ENCODE assay signal across 7 cellular contexts in genomic region chr16:30924797-30925645, GRCh38. TPM values are rescaled to one million over a fixed set of nuclear protein-coding genes. Genes with fewer than 3 reads are reported as not detected.
DNase-seq lines count a peak whose midpoint lies in the region; ATAC-seq and TF ChIP-seq lines count a peak whose summit lies in the region.
"Had no signal": no experiment of that assay in that cellular context is flagged by ENCODE, and none has a peak within 500 bp of the region (broad histone marks: within the 10 kb centered on the region; RNA-seq: fewer than 3 reads in every experiment).

No MANE protein-coding gene starts in this region.

- no peak for TF ChIP-seq EP300 in gastroesophageal sphincter (IDR thresholded peaks at IDR 0.05)

- TF ChIP-seq CTCF in right atrium auricular region (IDR thresholded peaks at IDR 0.05) (no peak), gastroesophageal sphincter (IDR thresholded peaks at IDR 0.05) (no peak), uterus (IDR thresholded peaks at IDR 0.05) (no peak)

- no peak for ATAC-seq in left cardiac atrium
- ATAC-seq in gastroesophageal sphincter: no peak
- no peak for ATAC-seq in HG02623 (IDR thresholded peaks at IDR 0.05; ENCODE audit: unreplicated experiment)

- no peak for DNase-seq in right atrium auricular region (ENCODE audit: low spot score)
- DNase-seq in left cardiac atrium: no peak
- no peak for DNase-seq in uterus
- no peak for DNase-seq in NCI-H1105 (lab: John Stamatoyannopoulos, UW)

- peaks cover 0 to 32% of the 10 kb centered on the region in 2 donors for H3K4me1 ChIP-seq in right atrium auricular region
- peaks cover 0 to 47% (median 12%) of the 10 kb centered on the region in 3 donors for H3K4me1 ChIP-seq in gastroesophageal sphincter
- peaks cover 0 to 8% of the 10 kb centered on the region in 2 donors for H3K4me1 ChIP-seq in uterus

- H3K27ac ChIP-seq in right atrium auricular region (peak overlapping the region; percentile 94 to 96), gastroesophageal sphincter (peak overlapping the region in 3 of 4 donors; percentile 89 to 99 (median 96)), uterus (peak overlapping the region; percentile 91 to 97)
- H3K27ac ChIP-seq: KMS-11 had no signal

- H3K9me3 ChIP-seq in right atrium auricular region (no peaks in the 10 kb centered on the region), gastroesophageal sphincter (no peaks in the 10 kb centered on the region), uterus (no peaks in the 10 kb centered on the region)

- H3K36me3 ChIP-seq in right atrium auricular region: no peaks in the 10 kb centered on the region
- peaks cover 0 to 40% of the 10 kb centered on the region in 2 donors for H3K36me3 ChIP-seq in gastroesophageal sphincter
- H3K36me3 ChIP-seq in uterus: no peaks in the 10 kb centered on the region

- H3K27me3 ChIP-seq in right atrium auricular region (no peaks in the 10 kb centered on the region), gastroesophageal sphincter (no peaks in the 10 kb centered on the region), uterus (no peaks in the 10 kb centered on the region)

- WGBS in gastroesophageal sphincter (ENCODE audit: low coverage in 1 of 2), 2 donors: 57 to 58% methylated on average over 4 to 9 of the region's 12 CpGs

- TF ChIP-seq POLR2A in gastroesophageal sphincter (IDR thresholded peaks at IDR 0.05) (no peak), uterus (IDR thresholded peaks at IDR 0.05) (no peak)

- intact Hi-C loops in left cardiac atrium (cut with DNase I): no loop called here
- intact Hi-C loops in uterus (cut with DNase I; ENCODE audit: low total_unique reads): no loop called here

- peak overlapping the region; percentile 85 to 86 for H3K4me3 ChIP-seq in right atrium auricular region
- peak overlapping the region in 1 of 2 donors; percentile 83 for H3K4me3 ChIP-seq in gastroesophageal sphincter
- peak overlapping the region; percentile 66 to 90 for H3K4me3 ChIP-seq in uterus

RNA-seq across cellular contexts. Expression of gene FBXL19, which starts 1.6 kb away (rescaled TPM):
- 1 to 10 TPM; 5.7 to 7.9 TPM for total RNA-seq in right atrium auricular region
- 10 to 100 TPM in 1 of 2 donors, 1 to 10 TPM in 1; 6.4 to 10.1 TPM for total RNA-seq in left cardiac atrium
- total RNA-seq in gastroesophageal sphincter: 10 to 100 TPM in 3 of 4 donors, 1 to 10 TPM in 1; 10.0 to 23.5 (median 11.9) TPM
- 10 to 100 TPM in 3 of 4 donors, 1 to 10 TPM in 1; 3.8 to 25.4 (median 19.0) TPM for total RNA-seq in uterus

RNA-seq across cellular contexts. Expression of gene ORAI3, which starts 23.8 kb away (rescaled TPM):
- total RNA-seq in right atrium auricular region (10 to 100 TPM; 22.4 to 23.0 TPM), left cardiac atrium (10 to 100 TPM in 1 of 2 donors, 1 to 10 TPM in 1; 8.8 to 14.2 TPM), gastroesophageal sphincter (10 to 100 TPM; 23.7 to 51.5 (median 40.0) TPM), uterus (10 to 100 TPM; 21.7 to 65.0 (median 27.9) TPM)

RNA-seq across cellular contexts. Expression of gene CTF1, which starts 28.6 kb away (rescaled TPM):
- total RNA-seq in right atrium auricular region (1 to 10 TPM; 6.5 to 7.6 TPM), left cardiac atrium (1 to 10 TPM; 6.8 to 7.3 TPM), gastroesophageal sphincter (10 to 100 TPM in 1 of 4 donors, 1 to 10 TPM in 3; 5.1 to 14.6 (median 6.2) TPM), uterus (10 to 100 TPM in 2 of 4 donors, 1 to 10 TPM in 1, not detected in 1; 2.3 to 20.6 (median 13.8) TPM)

RNA-seq across cellular contexts. Expression of gene BCL7C, which starts 31.1 kb away (rescaled TPM):
- total RNA-seq in right atrium auricular region (10 to 100 TPM; 21.1 to 35.1 TPM), left cardiac atrium (10 to 100 TPM; 20.9 to 27.9 TPM), gastroesophageal sphincter (10 to 100 TPM; 39.2 to 48.7 (median 42.0) TPM), uterus (10 to 100 TPM; 16.5 to 44.8 (median 35.2) TPM)

RNA-seq across cellular contexts. Expression of gene SETD1A, which starts 32.5 kb away (rescaled TPM):
- total RNA-seq in right atrium auricular region (1 to 10 TPM; 3.8 to 8.6 TPM), left cardiac atrium (10 to 100 TPM in 1 of 2 donors, 1 to 10 TPM in 1; 9.2 to 10.9 TPM), gastroesophageal sphincter (10 to 100 TPM in 2 of 4 donors, 1 to 10 TPM in 2; 5.5 to 12.9 (median 10.1) TPM), uterus (10 to 100 TPM in 1 of 4 donors, 1 to 10 TPM in 3; 2.1 to 31.7 (median 3.5) TPM)
